ENCODE assay signal across 27 cellular contexts in genomic region chr1:80221319-80221718, GRCh38.
"Had no signal": no experiment of that assay in that cellular context is flagged by ENCODE, and none has a peak within 500 bp of the region (broad histone marks: within the 10 kb centered on the region; RNA-seq: fewer than 3 reads in every experiment).

No MANE protein-coding gene starts in this region.

- H3K36me3 ChIP-seq: stomach, suprapubic skin, thoracic aorta, tibial artery, tibial nerve, transverse colon, upper lobe of left lung, upper lobe of right lung, uterus, vagina had no signal

- H3K9me3 ChIP-seq: stomach, suprapubic skin, testis, thoracic aorta, tibial artery, tibial nerve, transverse colon, upper lobe of left lung, upper lobe of right lung, uterus, vagina had no signal

- H3K36me3 Mint-ChIP-seq: stimulated activated effector memory CD8-positive, alpha-beta T cell treated with anti-CD3 and anti-CD28 coated beads, Interleukin-12 subunit alpha, Interleukin-12 subunit beta, amount 100 ng/mL, for 72 hours; stimulated activated memory B cell treated with anti-CD40 and anti-IgM and Interleukin-4, amounts not matched to agents 10 μg/mL and 1 μg/mL and 100 μg/mL, for 72 hours; stimulated activated naive B cell treated with anti-CD40 and anti-IgM and Interleukin-4, amounts not matched to agents 10 μg/mL and 1 μg/mL and 100 μg/mL, for 72 hours; type B pancreatic cell had no signal

- DNase-seq: stimulated activated CD4-positive, alpha-beta T cell treated with anti-CD3 and anti-CD28 coated beads, Interleukin-2, amount 100 ng/mL, for 48 hours; stimulated activated CD4-positive, alpha-beta T cell treated with anti-CD3 and anti-CD28 coated beads, Interleukin-4, amount 100 ng/mL, for 1 hour; stimulated activated CD4-positive, alpha-beta T cell treated with anti-CD3 and anti-CD28 coated beads, Interleukin-4, amount 100 ng/mL, for 24 hours; stimulated activated CD4-positive, alpha-beta T cell treated with anti-CD3 and anti-CD28 coated beads, Interleukin-4, amount 100 ng/mL, for 4 hours; stimulated activated CD8-positive, alpha-beta memory T cell treated with anti-CD3 and anti-CD28 coated beads, Interleukin-4, amount 100 ng/mL, for 48 hours; stimulated activated naive B cell treated with anti-CD40 and anti-IgM and Interleukin-4, amounts not matched to agents 10 μg/mL and 1 μg/mL and 100 μg/mL, for 72 hours; stimulated activated naive CD4-positive, alpha-beta T cell; stimulated activated naive CD4-positive, alpha-beta T cell treated with Interleukin-2 at 50 U/mL for 16 hours; stimulated activated naive CD8-positive, alpha-beta T cell treated with anti-CD3 and anti-CD28 coated beads, Interleukin-15, amount 100 ng/mL, for 72 hours; stimulated activated naive CD8-positive, alpha-beta T cell treated with anti-CD3 and anti-CD28 coated beads, Interleukin-15, Interleukin-2, amounts not matched to agents 100 U/mL and 50 U/mL, for 24 hours; stomach; substantia nigra; testis; tibial artery; transverse colon; trophoblast cell; upper lobe of left lung; upper lobe of right lung; uterus had no signal

- H3K27ac Mint-ChIP-seq: stimulated activated effector memory CD8-positive, alpha-beta T cell treated with anti-CD3 and anti-CD28 coated beads, Interleukin-12 subunit alpha, Interleukin-12 subunit beta, amount 100 ng/mL, for 72 hours; stimulated activated memory B cell treated with anti-CD40 and anti-IgM and Interleukin-4, amounts not matched to agents 10 μg/mL and 1 μg/mL and 100 μg/mL, for 72 hours; stimulated activated naive B cell treated with anti-CD40 and anti-IgM and Interleukin-4, amounts not matched to agents 10 μg/mL and 1 μg/mL and 100 μg/mL, for 72 hours; stimulated activated naive CD8-positive, alpha-beta T cell treated with anti-CD3 and anti-CD28 coated beads, Interleukin-15, amount 100 ng/mL, for 72 hours; stimulated activated naive CD8-positive, alpha-beta T cell treated with anti-CD3 and anti-CD28 coated beads, Interleukin-15, Interleukin-2, amounts not matched to agents 100 ng/mL and 50 ng/mL, for 24 hours; type B pancreatic cell had no signal

- H3K27me3 ChIP-seq: stomach, suprapubic skin, testis, tibial artery, tibial nerve, transverse colon, upper lobe of left lung, upper lobe of right lung, uterus, vagina had no signal

- H3K4me3 ChIP-seq: stomach, suprapubic skin, testis, thoracic aorta, tibial artery, tibial nerve, transverse colon, upper lobe of left lung, upper lobe of right lung, uterus, vagina had no signal

- H3K27ac ChIP-seq: stomach, suprapubic skin, testis, thoracic aorta, tibial artery, tibial nerve, transverse colon, upper lobe of left lung, upper lobe of right lung, uterus, vagina had no signal

- H3K27me3 Mint-ChIP-seq: stimulated activated memory B cell treated with anti-CD40 and anti-IgM and Interleukin-4, amounts not matched to agents 10 μg/mL and 1 μg/mL and 100 μg/mL, for 72 hours; stimulated activated naive B cell treated with anti-CD40 and anti-IgM and Interleukin-4, amounts not matched to agents 10 μg/mL and 1 μg/mL and 100 μg/mL, for 72 hours; stimulated activated naive CD8-positive, alpha-beta T cell treated with anti-CD3 and anti-CD28 coated beads, Interleukin-15, amount 100 ng/mL, for 72 hours; stimulated activated naive CD8-positive, alpha-beta T cell treated with anti-CD3 and anti-CD28 coated beads, Interleukin-15, Interleukin-2, amounts not matched to agents 100 ng/mL and 50 ng/mL, for 24 hours; type B pancreatic cell had no signal

- H3K9me3 Mint-ChIP-seq: stimulated activated memory B cell treated with anti-CD40 and anti-IgM and Interleukin-4, amounts not matched to agents 10 μg/mL and 1 μg/mL and 100 μg/mL, for 72 hours; stimulated activated naive B cell treated with anti-CD40 and anti-IgM and Interleukin-4, amounts not matched to agents 10 μg/mL and 1 μg/mL and 100 μg/mL, for 72 hours; type B pancreatic cell had no signal

- H3K4me3 Mint-ChIP-seq: stimulated activated effector memory CD8-positive, alpha-beta T cell treated with anti-CD3 and anti-CD28 coated beads, Interleukin-12 subunit alpha, Interleukin-12 subunit beta, amount 100 ng/mL, for 72 hours; stimulated activated memory B cell treated with anti-CD40 and anti-IgM and Interleukin-4, amounts not matched to agents 10 μg/mL and 1 μg/mL and 100 μg/mL, for 72 hours; stimulated activated naive B cell treated with anti-CD40 and anti-IgM and Interleukin-4, amounts not matched to agents 10 μg/mL and 1 μg/mL and 100 μg/mL, for 72 hours; stimulated activated naive CD8-positive, alpha-beta T cell treated with anti-CD3 and anti-CD28 coated beads, Interleukin-15, amount 100 ng/mL, for 72 hours; stimulated activated naive CD8-positive, alpha-beta T cell treated with anti-CD3 and anti-CD28 coated beads, Interleukin-15, Interleukin-2, amounts not matched to agents 100 ng/mL and 50 ng/mL, for 24 hours; type B pancreatic cell had no signal

- H3K4me1 Mint-ChIP-seq: stimulated activated effector memory CD8-positive, alpha-beta T cell treated with anti-CD3 and anti-CD28 coated beads, Interleukin-12 subunit alpha, Interleukin-12 subunit beta, amount 100 ng/mL, for 72 hours; stimulated activated memory B cell treated with anti-CD40 and anti-IgM and Interleukin-4, amounts not matched to agents 10 μg/mL and 1 μg/mL and 100 μg/mL, for 72 hours; stimulated activated naive B cell treated with anti-CD40 and anti-IgM and Interleukin-4, amounts not matched to agents 10 μg/mL and 1 μg/mL and 100 μg/mL, for 72 hours; stimulated activated naive CD8-positive, alpha-beta T cell treated with anti-CD3 and anti-CD28 coated beads, Interleukin-15, amount 100 ng/mL, for 72 hours had no signal

- H3K4me1 ChIP-seq: testis, tibial artery, transverse colon, upper lobe of left lung, upper lobe of right lung, uterus, vagina had no signal
